In the genomic region with DNA sequence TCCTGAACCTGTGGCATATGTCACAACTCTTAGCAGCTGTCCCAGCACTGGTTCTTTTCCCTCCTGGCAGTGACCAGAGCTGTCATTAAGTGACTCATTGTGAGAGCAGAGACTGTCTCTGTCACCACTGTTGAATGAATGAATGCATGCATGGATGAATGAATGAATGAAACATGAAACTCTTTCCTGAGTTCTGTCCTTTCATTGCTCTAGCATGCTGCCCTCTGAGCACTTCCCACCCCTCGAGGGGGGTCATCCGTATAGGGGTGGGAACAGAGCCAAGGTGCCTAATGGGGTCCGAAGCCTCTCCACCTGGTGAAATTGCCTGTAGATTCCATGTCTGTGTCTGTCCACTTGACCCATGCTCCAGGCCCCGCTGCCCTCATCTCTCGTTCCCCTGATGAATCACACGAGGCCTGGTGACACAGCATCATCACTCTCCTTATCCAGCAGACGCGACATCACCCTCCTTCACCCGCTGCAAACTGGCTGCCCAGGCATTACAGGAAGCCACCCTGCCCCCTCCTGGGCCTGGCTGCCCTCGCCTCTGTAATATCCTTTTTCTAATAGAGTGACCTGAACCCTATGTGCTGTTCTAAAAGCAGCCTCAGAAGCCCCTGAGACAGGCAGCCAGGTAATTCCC, we compare ENCODE assay signal across 16 cellular contexts.
DNase-seq lines count a peak whose midpoint lies in the region; FAIRE-seq and TF ChIP-seq lines count a peak whose summit lies in the region.
"Had no signal": no experiment of that assay in that cellular context is flagged by ENCODE, and none has a peak within 500 bp of the region (broad histone marks: within the 10 kb centered on the region; RNA-seq: fewer than 3 reads in every experiment).

No MANE protein-coding gene starts in this region.

- DNase-seq in DMS53 (lab: John Stamatoyannopoulos, UW) (peak; percentile 82), HEK293T (ENCODE audit: extremely low spot score) (peak; percentile 17), astrocyte (ENCODE audit: low read depth) (no peak), transverse colon (no peak)
- no peak for DNase-seq in activated CD4-positive, alpha-beta memory T cell treated with anti-CD3 and anti-CD28 coated beads for 36 hours
- DNase-seq in activated naive CD8-positive, alpha-beta T cell treated with anti-CD3 and anti-CD28 coated beads for 36 hours = no peak
- no peak for DNase-seq in activated T-cell treated with anti-CD3 and anti-CD28 coated beads, Interleukin-2, amount 50 U/mL, for 24 hours
- DNase-seq: hippocampal formation, mucosa of descending colon, NCI-H2171 had no signal

- H3K4me3 Mint-ChIP-seq in astrocyte (ENCODE audit: unreplicated experiment) = no peak overlapping the region
- no peak overlapping the region for H3K4me3 Mint-ChIP-seq in activated CD4-positive, alpha-beta memory T cell treated with anti-CD3 and anti-CD28 coated beads for 36 hours
- H3K4me3 Mint-ChIP-seq in activated naive CD8-positive, alpha-beta T cell treated with anti-CD3 and anti-CD28 coated beads for 36 hours = no peak overlapping the region
- H3K4me3 Mint-ChIP-seq in activated T-cell treated with anti-CD3 and anti-CD28 coated beads, Interleukin-2, amount 50 U/mL, for 24 hours = no peak overlapping the region
- H3K4me3 Mint-ChIP-seq: WTC11 had no signal

- no peak overlapping the region for H2AFZ ChIP-seq in astrocyte (ENCODE audit: low read depth, low read length)

- H3K36me3 ChIP-seq in astrocyte (ENCODE audit: insufficient read depth, low read length) (no peaks in the 10 kb centered on the region), mesodermal cell (ENCODE audit: control insufficient read depth, insufficient read depth, low read length) (no peaks in the 10 kb centered on the region), transverse colon (no peaks in the 10 kb centered on the region)
- H3K36me3 ChIP-seq: SJCRH30 had no signal

- intact Hi-C loops in activated CD4-positive, alpha-beta memory T cell treated with anti-CD3 and anti-CD28 coated beads for 36 hours (cut with micrococcal nuclease) = no loop called here
- intact Hi-C loops in transverse colon (cut with DNase I; ENCODE audit: low total_unique reads) = no loop called here

- no peaks in the 10 kb centered on the region for H3K36me3 Mint-ChIP-seq in astrocyte (ENCODE audit: low read depth, unreplicated experiment)
- no peaks in the 10 kb centered on the region for H3K36me3 Mint-ChIP-seq in activated CD4-positive, alpha-beta memory T cell treated with anti-CD3 and anti-CD28 coated beads for 36 hours
- H3K36me3 Mint-ChIP-seq in activated naive CD8-positive, alpha-beta T cell treated with anti-CD3 and anti-CD28 coated beads for 36 hours = no peaks in the 10 kb centered on the region
- H3K36me3 Mint-ChIP-seq in activated T-cell treated with anti-CD3 and anti-CD28 coated beads, Interleukin-2, amount 50 U/mL, for 24 hours (ENCODE audit: low read depth) = no peaks in the 10 kb centered on the region
- H3K36me3 Mint-ChIP-seq: WTC11 had no signal

- no peaks in the 10 kb centered on the region for H3K79me2 ChIP-seq in astrocyte (ENCODE audit: insufficient read depth, low read length)

- no peak overlapping the region for H3K9ac ChIP-seq in astrocyte (ENCODE audit: low read length)

- peaks cover 8% of the 10 kb centered on the region for H3K4me1 Mint-ChIP-seq in astrocyte (ENCODE audit: low read depth, unreplicated experiment)
- no peaks in the 10 kb centered on the region for H3K4me1 Mint-ChIP-seq in activated CD4-positive, alpha-beta memory T cell treated with anti-CD3 and anti-CD28 coated beads for 36 hours (ENCODE audit: low read depth)
- peaks cover 6% of the 10 kb centered on the region for H3K4me1 Mint-ChIP-seq in activated naive CD8-positive, alpha-beta T cell treated with anti-CD3 and anti-CD28 coated beads for 36 hours
- no peaks in the 10 kb centered on the region for H3K4me1 Mint-ChIP-seq in activated T-cell treated with anti-CD3 and anti-CD28 coated beads, Interleukin-2, amount 50 U/mL, for 24 hours (ENCODE audit: low read depth)

- CTCF ChIA-PET in HEK293T (lab: Yijun Ruan, JAX) = no interaction called here
- CTCF ChIA-PET in activated CD4-positive, alpha-beta memory T cell treated with anti-CD3 and anti-CD28 coated beads for 36 hours (lab: Charles Lee) = no interaction called here

- 66% methylated on average over 9 to 10 of the region's 10 CpGs for WGBS in mesodermal cell (ENCODE audit: insufficient coverage in 2 of 2), 2 experiments
- 53 to 57% methylated on average over 3 to 10 of the region's 10 CpGs for WGBS in transverse colon (ENCODE audit: low coverage in 1 of 2), 2 donors

- H3K9me3 ChIP-seq in astrocyte (ENCODE audit: insufficient read depth, low read depth, low read length) (no peaks in the 10 kb centered on the region), mesodermal cell (ENCODE audit: control insufficient read depth, low read length) (no peaks in the 10 kb centered on the region), transverse colon (no peaks in the 10 kb centered on the region)
- H3K9me3 ChIP-seq: mucosa of descending colon, psoas muscle, SJCRH30 had no signal

- in situ Hi-C loops in transverse colon (cut with MboI; ENCODE audit: low pct_ligation_motif_present in 1 of 4, low pct_unique_long_range_greater_than_20kb in 1 of 4, low sequenced_read_pairs in 3 of 4) = no loop called here

- no peak for TF ChIP-seq POLR2A in transverse colon (IDR thresholded peaks at IDR 0.05)

- H3K27ac ChIP-seq in astrocyte (ENCODE audit: low read depth, low read length) = no peak overlapping the region
- H3K27ac ChIP-seq in mesodermal cell (ENCODE audit: low read depth, low read length, severe bottlenecking) = peak overlapping the region; percentile 41
- no peak overlapping the region for H3K27ac ChIP-seq in transverse colon
- H3K27ac ChIP-seq: psoas muscle, SJCRH30 had no signal

- no peak overlapping the region for H3K4me3 ChIP-seq in astrocyte (ENCODE audit: insufficient read depth, low read depth, low read length)
- no peak overlapping the region for H3K4me3 ChIP-seq in mesodermal cell (ENCODE audit: extremely low read depth, insufficient read depth, low read length, poor library complexity, severe bottlenecking)
- no peak overlapping the region for H3K4me3 ChIP-seq in transverse colon
- H3K4me3 ChIP-seq: mucosa of descending colon, psoas muscle, SJCRH30 had no signal

- POLR2A ChIA-PET in HEK293T (lab: Yijun Ruan, JAX) = no interaction called here
- POLR2A ChIA-PET in activated CD4-positive, alpha-beta memory T cell treated with anti-CD3 and anti-CD28 coated beads for 36 hours (lab: Charles Lee) = no interaction called here

- H3K27ac Mint-ChIP-seq in astrocyte (ENCODE audit: unreplicated experiment) = peak overlapping the region; percentile 43
- no peak overlapping the region for H3K27ac Mint-ChIP-seq in activated CD4-positive, alpha-beta memory T cell treated with anti-CD3 and anti-CD28 coated beads for 36 hours
- no peak overlapping the region for H3K27ac Mint-ChIP-seq in activated naive CD8-positive, alpha-beta T cell treated with anti-CD3 and anti-CD28 coated beads for 36 hours
- no peak overlapping the region for H3K27ac Mint-ChIP-seq in activated T-cell treated with anti-CD3 and anti-CD28 coated beads, Interleukin-2, amount 50 U/mL, for 24 hours
- H3K27ac Mint-ChIP-seq: WTC11 had no signal

- no peaks in the 10 kb centered on the region for H3K4me1 ChIP-seq in astrocyte (ENCODE audit: insufficient read depth, low read length)
- peaks cover 12% of the 10 kb centered on the region for H3K4me1 ChIP-seq in mesodermal cell (ENCODE audit: control insufficient read depth, insufficient read depth, low read length, poor library complexity, severe bottlenecking)
- no peaks in the 10 kb centered on the region for H3K4me1 ChIP-seq in transverse colon
- H3K4me1 ChIP-seq: psoas muscle, SJCRH30 had no signal

- peaks cover 3% of the 10 kb centered on the region for H3K27me3 ChIP-seq in astrocyte (ENCODE audit: insufficient read depth, low read length)
- H3K27me3 ChIP-seq in transverse colon = peaks cover 24% of the 10 kb centered on the region

- FAIRE-seq in astrocyte (lab: Jason Lieb, UNC) = no peak
- FAIRE-seq: D721Med, endometrium had no signal

- H3K27me3 Mint-ChIP-seq in astrocyte (ENCODE audit: low read depth, unreplicated experiment) = peaks cover 28% of the 10 kb centered on the region
- peaks cover 16% of the 10 kb centered on the region for H3K27me3 Mint-ChIP-seq in activated CD4-positive, alpha-beta memory T cell treated with anti-CD3 and anti-CD28 coated beads for 36 hours
- peaks cover 14% of the 10 kb centered on the region for H3K27me3 Mint-ChIP-seq in activated naive CD8-positive, alpha-beta T cell treated with anti-CD3 and anti-CD28 coated beads for 36 hours
- peaks cover 40% of the 10 kb centered on the region for H3K27me3 Mint-ChIP-seq in activated T-cell treated with anti-CD3 and anti-CD28 coated beads, Interleukin-2, amount 50 U/mL, for 24 hours

- no peaks in the 10 kb centered on the region for H4K20me1 ChIP-seq in astrocyte (ENCODE audit: insufficient read depth, low read length)

- H3K9me3 Mint-ChIP-seq in astrocyte (ENCODE audit: unreplicated experiment) = no peaks in the 10 kb centered on the region
- H3K9me3 Mint-ChIP-seq in activated CD4-positive, alpha-beta memory T cell treated with anti-CD3 and anti-CD28 coated beads for 36 hours = no peaks in the 10 kb centered on the region
- H3K9me3 Mint-ChIP-seq in activated naive CD8-positive, alpha-beta T cell treated with anti-CD3 and anti-CD28 coated beads for 36 hours = no peaks in the 10 kb centered on the region
- no peaks in the 10 kb centered on the region for H3K9me3 Mint-ChIP-seq in activated T-cell treated with anti-CD3 and anti-CD28 coated beads, Interleukin-2, amount 50 U/mL, for 24 hours
- H3K9me3 Mint-ChIP-seq: WTC11 had no signal

- TF ChIP-seq EP300 in transverse colon (IDR thresholded peaks at IDR 0.05; ENCODE audit: low read depth) = no peak

- TF ChIP-seq CTCF in astrocyte (IDR thresholded peaks at IDR 0.05; ENCODE audit: insufficient read depth, low read depth, low read length) = no peak
- no peak for TF ChIP-seq CTCF in transverse colon (IDR thresholded peaks at IDR 0.05)

- H3K4me2 ChIP-seq in astrocyte (ENCODE audit: low read length) = no peak overlapping the region

TF ChIP-seq in HEK293T, 16 proteins besides CTCF, POLR2A, EP300 and RAD21 (continues in another document):
- TF ChIP-seq BHLHE40 (IDR thresholded peaks at IDR 0.05; ENCODE audit: borderline replicate concordance) (no peak), FOXA1 (IDR thresholded peaks at IDR 0.05) (no peak), SUZ12 (IDR thresholded peaks at IDR 0.05) (no peak), ELF4 (IDR thresholded peaks at IDR 0.05) (no peak), LEF1 (IDR thresholded peaks at IDR 0.05; ENCODE audit: borderline replicate concordance) (no peak), FOXM1 (IDR thresholded peaks at IDR 0.05; ENCODE audit: borderline replicate concordance) (no peak), L3MBTL2 (conservative IDR thresholded peaks at IDR 0.05) (no peak), TARDBP (IDR thresholded peaks at IDR 0.05) (no peak), CTBP1 (IDR thresholded peaks at IDR 0.05; ENCODE audit: borderline replicate concordance) (no peak)

Comparison
In these comparisons a context has a peak if more than half of its experiments do, and no peak if none do; other contexts are left out.
1. DNase-seq: peak in DMS53 (single experiment) and HEK293T (single experiment); none in astrocyte (single experiment), activated CD4-positive, alpha-beta memory T cell treated with anti-CD3 and anti-CD28 coated beads for 36 hours (single experiment), activated naive CD8-positive, alpha-beta T cell treated with anti-CD3 and anti-CD28 coated beads for 36 hours (single experiment), activated T-cell treated with anti-CD3 and anti-CD28 coated beads, Interleukin-2, amount 50 U/mL, for 24 hours (single experiment) and transverse colon (single experiment).